Comparison of ENCODE assay signal across 8 cellular contexts in genomic region chr6:28864321-28864923, GRCh38. TPM values are rescaled to one million over a fixed set of nuclear protein-coding genes. Genes with fewer than 3 reads are reported as not detected.
DNase-seq lines count a peak whose midpoint lies in the region; ATAC-seq and TF ChIP-seq lines count a peak whose summit lies in the region.

No MANE protein-coding gene starts in this region.

- no peak for TF ChIP-seq POLR2A in gastrocnemius medialis (IDR thresholded peaks at IDR 0.05)

- no peaks in the 10 kb centered on the region for H3K36me3 ChIP-seq in SJCRH30
- H3K36me3 ChIP-seq in gastrocnemius medialis: no peaks in the 10 kb centered on the region

- no peaks in the 10 kb centered on the region for H3K27me3 ChIP-seq in SJCRH30
- H3K27me3 ChIP-seq in gastrocnemius medialis: peaks cover 0 to 34% (median 3%) of the 10 kb centered on the region in 3 donors

- H3K9me3 ChIP-seq in SJCRH30 (replicated peaks) (no peaks in the 10 kb centered on the region; the same call in 1 of the 2 replicates), gastrocnemius medialis (no peaks in the 10 kb centered on the region)

- in situ Hi-C loops in gastrocnemius medialis (cut with MboI; ENCODE audit: low sequenced_read_pairs in 4 of 4): no loop called here

- peak overlapping the region; percentile 69 for H3K4me3 ChIP-seq in SJCRH30
- H3K4me3 ChIP-seq in fibroblast of mammary gland (ENCODE audit: control insufficient read depth, low read depth, low read length): peak overlapping the region; percentile 59
- H3K4me3 ChIP-seq in gastrocnemius medialis: peak overlapping the region; percentile 61 to 77 (median 72)

- DNase-seq in SJCRH30: no peak
- no peak for DNase-seq in fibroblast of mammary gland (ENCODE audit: low read depth)
- DNase-seq in gastrocnemius medialis: no peak
- DNase-seq in SW480 (ENCODE audit: low spot score): no peak

- H3K27ac ChIP-seq in SJCRH30 (no peak overlapping the region), gastrocnemius medialis (no peak overlapping the region)

- TF ChIP-seq CTCF in GM12872 (IDR thresholded peaks at IDR 0.05; ENCODE audit: insufficient read depth, low read depth, low read length) (0 out of 3 replicates have a peak, but pooled peaks have one; percentile 20), fibroblast of mammary gland (conservative IDR thresholded peaks at IDR 0.05; ENCODE audit: control insufficient read depth, insufficient read depth, low read depth, low read length) (no peak), gastrocnemius medialis (IDR thresholded peaks at IDR 0.05 in 4 of 5, conservative IDR thresholded peaks at IDR 0.05 in 1 of 5) (no peak)

- ATAC-seq in gastrocnemius medialis (peak in 1 of 2 donors; percentile 21), GM18867 (IDR thresholded peaks at IDR 0.05; ENCODE audit: unreplicated experiment) (no peak), HG03135 (IDR thresholded peaks at IDR 0.05; ENCODE audit: unreplicated experiment) (no peak), HG03442 (IDR thresholded peaks at IDR 0.05; ENCODE audit: unreplicated experiment) (no peak)

- H3K4me1 ChIP-seq in SJCRH30 (0 out of 2 replicates have a peak, but pooled peaks cover 4% of the 10 kb centered on the region), gastrocnemius medialis (peaks cover 0 to 19% of the 10 kb centered on the region in 2 donors)

- intact Hi-C loops in gastrocnemius medialis (cut with DNase I; ENCODE audit: low total_unique reads): loop anchor here (5.0 kb wide), 1 partner anchor 33 kb away; no protein-coding TSS in a partner anchor

RNA-seq across cellular contexts. Expression of gene TRIM27, which starts 59.4 kb away (rescaled TPM):
- total RNA-seq in SJCRH30 (2014; rRNA removed; shearing (Covaris generic)): 48.2 and 52.8 TPM in 2 replicates
- total RNA-seq in gastrocnemius medialis: 10 to 100 TPM; 33.6 to 45.1 (median 36.1) TPM
